Comparison of ENCODE assay signal across 14 cellular contexts in the genomic region with DNA sequence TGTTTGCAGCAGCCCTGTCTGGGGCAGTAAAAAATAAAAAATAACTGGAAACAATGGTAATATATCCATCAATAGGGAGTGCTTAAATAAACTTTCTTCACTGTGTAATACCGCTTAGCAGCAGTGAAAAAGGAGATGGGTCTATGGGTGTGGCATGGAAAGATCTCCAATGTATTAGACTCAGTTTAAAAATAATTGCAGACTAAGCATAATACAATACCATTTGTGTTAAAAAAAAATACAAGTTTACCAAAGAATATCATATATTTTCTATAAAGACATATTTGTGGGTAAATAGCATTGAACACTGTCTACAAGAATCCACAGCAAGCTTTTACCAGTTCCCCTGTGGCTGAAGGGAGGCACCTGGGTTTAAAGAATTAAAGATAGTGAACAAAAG. TPM values are rescaled to one million over a fixed set of nuclear protein-coding genes. Genes with fewer than 3 reads are reported as not detected.
DNase-seq lines count a peak whose midpoint lies in the region; ATAC-seq and TF ChIP-seq lines count a peak whose summit lies in the region.
"Had no signal": no experiment of that assay in that cellular context is flagged by ENCODE, and none has a peak within 500 bp of the region (broad histone marks: within the 10 kb centered on the region; RNA-seq: fewer than 3 reads in every experiment).

No MANE protein-coding gene starts in this region.

- POLR2A ChIA-PET in Panc1 (lab: Charles Lee): interaction anchor here (0.5 kb wide), 1 partner anchor 16 kb away, joined by 8 read pairs; no protein-coding TSS in a partner anchor

- BruUV-seq in Panc1 (replicated peaks; lab: Mats Ljungman, UMichigan): no TSS peak

- H3K4me3 ChIP-seq in Panc1 (ENCODE audit: low read depth in 2 of 2, low read length in 2 of 2) (peak overlapping the region in 1 of 2 experiments; percentile 70; a peak in 3 of 4 replicates), endodermal cell (ENCODE audit: low read length) (no peak overlapping the region)

- no peaks in the 10 kb centered on the region for H3K27me3 ChIP-seq in Panc1 (ENCODE audit: control insufficient read depth, insufficient read depth, low read length)
- no peaks in the 10 kb centered on the region for H3K27me3 ChIP-seq in endodermal cell (ENCODE audit: control insufficient read depth, insufficient read depth, low read length, poor library complexity, severe bottlenecking)
- H3K27me3 ChIP-seq: BE2C, gastroesophageal sphincter, pancreas, tibial nerve had no signal

- TF ChIP-seq CTCF in Panc1 (IDR thresholded peaks at IDR 0.05) (no peak), endodermal cell (conservative IDR thresholded peaks at IDR 0.05) (no peak)

- no peaks in the 10 kb centered on the region for H3K27me3 Mint-ChIP-seq in stimulated activated naive CD8-positive, alpha-beta T cell treated with anti-CD3 and anti-CD28 coated beads, Interleukin-15, Interleukin-2, amounts not matched to agents 100 ng/mL and 50 ng/mL, for 24 hours
- peaks cover 4% of the 10 kb centered on the region for H3K27me3 Mint-ChIP-seq in endodermal cell (ENCODE audit: insufficient read depth)

- intact Hi-C loops in Panc1 (cut with micrococcal nuclease; ENCODE audit: unreplicated experiment): loop anchor here (5.0 kb wide), 1 partner anchor 185 kb away; no protein-coding TSS in a partner anchor

- DNase-seq in stimulated activated naive CD8-positive, alpha-beta T cell treated with anti-CD3 and anti-CD28 coated beads, Interleukin-15, Interleukin-2, amounts not matched to agents 100 U/mL and 50 U/mL, for 24 hours: no peak
- DNase-seq in Panc1 (ENCODE audit: low read depth, low spot score) (no peak), endodermal cell (peak; percentile 3), HuH-7.5 (ENCODE audit: low spot score) (no peak), HK-2 (ENCODE audit: unreplicated experiment) (no peak), NK-92 (lab: John Stamatoyannopoulos, UW; ENCODE audit: unreplicated experiment) (no peak)
- DNase-seq: activated effector memory CD4-positive, alpha-beta T cell treated with anti-CD3 and anti-CD28 coated beads, Interleukin-2, amount 50 U/mL, for 16 hours; midbrain had no signal

- no peak overlapping the region for H3K9ac ChIP-seq in endodermal cell (ENCODE audit: extremely low read depth, low read length, poor library complexity, severe bottlenecking)

- H3K4me1 ChIP-seq in Panc1 (ENCODE audit: control insufficient read depth, insufficient read depth, low read length) (peaks cover 9% of the 10 kb centered on the region), endodermal cell (ENCODE audit: control insufficient read depth, insufficient read depth, low read length) (peaks cover 5% of the 10 kb centered on the region)
- H3K4me1 ChIP-seq: BE2C had no signal

- in situ Hi-C loops in Panc1 (cut with HindIII; ENCODE audit: low pct_unique_long_range_greater_than_20kb, low sequenced_read_pairs): no loop called here

- H3K36me3 ChIP-seq in Panc1 (ENCODE audit: control insufficient read depth, insufficient read depth, low read length) (no peaks in the 10 kb centered on the region), endodermal cell (ENCODE audit: control insufficient read depth, insufficient read depth, low read length) (no peaks in the 10 kb centered on the region)
- H3K36me3 ChIP-seq: BE2C, gastroesophageal sphincter, pancreas, tibial nerve had no signal

- H3K9me3 ChIP-seq in Panc1 (ENCODE audit: control insufficient read depth, insufficient read depth, low read depth, low read length): no peaks in the 10 kb centered on the region
- H3K9me3 ChIP-seq in endodermal cell (ENCODE audit: control insufficient read depth, low read length): no peaks in the 10 kb centered on the region
- H3K9me3 ChIP-seq: BE2C, gastroesophageal sphincter, pancreas, tibial nerve had no signal

- H3K4me1 Mint-ChIP-seq in stimulated activated naive CD8-positive, alpha-beta T cell treated with anti-CD3 and anti-CD28 coated beads, Interleukin-15, Interleukin-2, amounts not matched to agents 100 ng/mL and 50 ng/mL, for 24 hours (ENCODE audit: low read depth): peaks cover 31% of the 10 kb centered on the region
- H3K4me1 Mint-ChIP-seq in endodermal cell: peaks cover 29% of the 10 kb centered on the region

- CTCF ChIA-PET in Panc1 (lab: Charles Lee): no interaction called here

- H3K27ac ChIP-seq in Panc1 (ENCODE audit: low read length) (peak overlapping the region; percentile 65; the same call in 1 of the 2 replicates), endodermal cell (ENCODE audit: low read depth, low read length) (no peak overlapping the region)

- no peak for ATAC-seq in stimulated activated naive CD8-positive, alpha-beta T cell treated with anti-CD3 and anti-CD28 coated beads, Interleukin-15, Interleukin-2, amounts not matched to agents 100 U/mL and 50 U/mL, for 24 hours
- ATAC-seq in Panc1 (no peak), GM18909 (IDR thresholded peaks at IDR 0.05; ENCODE audit: poor library complexity, unreplicated experiment) (no peak)

- peak overlapping the region; percentile 75 for H3K4me3 Mint-ChIP-seq in stimulated activated naive CD8-positive, alpha-beta T cell treated with anti-CD3 and anti-CD28 coated beads, Interleukin-15, Interleukin-2, amounts not matched to agents 100 ng/mL and 50 ng/mL, for 24 hours
- H3K4me3 Mint-ChIP-seq in endodermal cell: no peak overlapping the region

- no peaks in the 10 kb centered on the region for H3K9me3 Mint-ChIP-seq in stimulated activated naive CD8-positive, alpha-beta T cell treated with anti-CD3 and anti-CD28 coated beads, Interleukin-15, Interleukin-2, amounts not matched to agents 100 ng/mL and 50 ng/mL, for 24 hours
- no peaks in the 10 kb centered on the region for H3K9me3 Mint-ChIP-seq in endodermal cell

- peak overlapping the region; percentile 63 for H3K27ac Mint-ChIP-seq in stimulated activated naive CD8-positive, alpha-beta T cell treated with anti-CD3 and anti-CD28 coated beads, Interleukin-15, Interleukin-2, amounts not matched to agents 100 ng/mL and 50 ng/mL, for 24 hours
- H3K27ac Mint-ChIP-seq in endodermal cell: no peak overlapping the region

- WGBS in endodermal cell (ENCODE audit: insufficient coverage in 1 of 2, insufficient read length in 1 of 2), 2 experiments: 100% methylated on average over 1 of the region's 1 CpG; no CpG with 5 or more reads in 1 of the 2 experiments

- peaks cover 16% of the 10 kb centered on the region for H3K36me3 Mint-ChIP-seq in stimulated activated naive CD8-positive, alpha-beta T cell treated with anti-CD3 and anti-CD28 coated beads, Interleukin-15, Interleukin-2, amounts not matched to agents 100 ng/mL and 50 ng/mL, for 24 hours (ENCODE audit: low read depth)
- H3K36me3 Mint-ChIP-seq in endodermal cell (ENCODE audit: low read depth): no peaks in the 10 kb centered on the region

RNA-seq across cellular contexts. Expression of gene ARHGEF3, which starts 1.0 kb away (rescaled TPM):
- total RNA-seq in Panc1 (2021; ENCODE audit: unreplicated experiment) (19.8 TPM), endodermal cell (10 to 100 TPM; 12.7 to 14.1 TPM)
- 14.3 TPM for polyA plus RNA-seq in Panc1 (2012; ENCODE audit: insufficient read length)
- 5.8 TPM for polyA plus RNA-seq in endodermal cell (2013, experiment 1 of 2)
- 5.6 TPM for polyA plus RNA-seq in endodermal cell (2013, experiment 2 of 2)
